Comparison of ENCODE assay signal across 24 cellular contexts in genomic region chr9:108088916-108089315, GRCh38.
"Had no signal": no experiment of that assay in that cellular context is flagged by ENCODE, and none has a peak within 500 bp of the region (broad histone marks: within the 10 kb centered on the region; RNA-seq: fewer than 3 reads in every experiment).

No MANE protein-coding gene starts in this region.

- H3K27me3 ChIP-seq: brain microvascular endothelial cell had no signal

- H3K27ac Mint-ChIP-seq: activated B cell treated with CpG ODN at 0.5 μM for 24 hours; activated CD8-positive, alpha-beta T cell treated with anti-CD3 and anti-CD28 coated beads for 36 hours; activated naive CD8-positive, alpha-beta T cell; activated T-helper 17 cell treated with anti-CD3 and anti-CD28 coated beads, Interleukin-2, amount 50 U/mL, for 72 hours had no signal

- H3K27ac ChIP-seq: brain microvascular endothelial cell had no signal

- H3K4me3 Mint-ChIP-seq: activated B cell treated with CpG ODN at 0.5 μM for 24 hours; activated CD8-positive, alpha-beta T cell treated with anti-CD3 and anti-CD28 coated beads for 36 hours; activated naive CD8-positive, alpha-beta T cell; activated T-cell treated with anti-CD3 and anti-CD28 coated beads, Interleukin-2, amount 50 U/mL, for 4 hours; activated T-helper 17 cell treated with anti-CD3 and anti-CD28 coated beads, Interleukin-2, amount 50 U/mL, for 72 hours; central memory CD8-positive, alpha-beta T cell had no signal

- H3K36me3 Mint-ChIP-seq: activated naive CD8-positive, alpha-beta T cell had no signal

- ATAC-seq: activated CD4-positive, CD25-positive, alpha-beta regulatory T cell treated with anti-CD3 and anti-CD28 coated beads, Interleukin-2, amount 50 U/mL, for 24 hours; activated CD8-positive, alpha-beta T cell treated with anti-CD3 and anti-CD28 coated beads for 36 hours; activated T-cell treated with anti-CD3 and anti-CD28 coated beads, Interleukin-2, amount 50 U/mL, for 4 hours; activated T-helper 17 cell treated with anti-CD3 and anti-CD28 coated beads, Interleukin-2, amount 50 U/mL, for 72 hours; esophagus mucosa had no signal

- H3K9me3 Mint-ChIP-seq: activated CD8-positive, alpha-beta T cell treated with anti-CD3 and anti-CD28 coated beads for 36 hours had no signal

- H3K27me3 Mint-ChIP-seq: activated B cell treated with CpG ODN at 0.5 μM for 24 hours; activated CD8-positive, alpha-beta T cell treated with anti-CD3 and anti-CD28 coated beads for 36 hours; activated naive CD8-positive, alpha-beta T cell; activated T-helper 17 cell treated with anti-CD3 and anti-CD28 coated beads, Interleukin-2, amount 50 U/mL, for 72 hours; central memory CD8-positive, alpha-beta T cell had no signal

- DNase-seq: activated B cell treated with CpG ODN at 0.5 μM for 24 hours; activated CD4-positive, alpha-beta T cell treated with anti-CD3 and anti-CD28 coated beads for 48 hours; activated CD4-positive, alpha-beta T cell treated with anti-CD3 and anti-CD28 coated beads, Interleukin-2, amount 50 U/mL, for 1 hour; activated CD4-positive, alpha-beta T cell treated with anti-CD3 and anti-CD28 coated beads, Interleukin-2, amount 50 U/mL, for 48 hours; activated CD8-positive, alpha-beta memory T cell treated with anti-CD3 and anti-CD28 coated beads for 24 hours; activated CD8-positive, alpha-beta T cell treated with anti-CD3 and anti-CD28 coated beads for 36 hours; activated effector memory CD4-positive, alpha-beta T cell treated with Interleukin-2 at 50 U/mL for 16 hours; activated gamma-delta T cell treated with Interleukin-2 at 50 U/mL for 16 hours; activated naive CD4-positive, alpha-beta T cell treated with anti-CD3 and anti-CD28 coated beads, Interleukin-2, amount 50 U/mL, for 16 hours; activated naive CD4-positive, alpha-beta T cell treated with Interleukin-2 at 50 U/mL for 16 hours; activated T-cell treated with anti-CD3 and anti-CD28 coated beads, Interleukin-2, amount 50 U/mL, for 4 hours; amniotic stem cell; anterior cingulate cortex; brain microvascular endothelial cell; cortex of kidney; effector CD8-positive, alpha-beta T cell; foreskin fibroblast; head of caudate nucleus; T-helper 2 cell had no signal

- H3K36me3 ChIP-seq: brain microvascular endothelial cell had no signal

- H3K4me1 Mint-ChIP-seq: activated B cell treated with CpG ODN at 0.5 μM for 24 hours; activated T-helper 17 cell treated with anti-CD3 and anti-CD28 coated beads, Interleukin-2, amount 50 U/mL, for 72 hours; central memory CD8-positive, alpha-beta T cell had no signal
